Comparison of ENCODE assay signal across 1 cellular context in genomic region chr11:46616551-46617450, GRCh38.
TF ChIP-seq lines count a peak whose summit lies in the region.

TSS of gene HARBI1 (minus strand) at chr11:46617227. CDS start at chr11:46616237, 990 bp downstream.

TF ChIP-seq in K562, 482 proteins besides CTCF, POLR2A, EP300 and RAD21 (continued from another document and continues in another):
- TF ChIP-seq TFE3 (CRISPR knock-in tag; IDR thresholded peaks at IDR 0.05): no peak
- TF ChIP-seq DLX4 (CRISPR knock-in tag; IDR thresholded peaks at IDR 0.05): no peak
- TF ChIP-seq ZNF280B (CRISPR knock-in tag; IDR thresholded peaks at IDR 0.05): no peak
- TF ChIP-seq MGA (IDR thresholded peaks at IDR 0.05): no peak
- no peak for TF ChIP-seq HMGXB4 (CRISPR knock-in tag; IDR thresholded peaks at IDR 0.05)
- TF ChIP-seq CSDE1 (IDR thresholded peaks at IDR 0.05): no peak
- no peak for TF ChIP-seq CUX1 (CRISPR knock-in tag; IDR thresholded peaks at IDR 0.05)
- TF ChIP-seq ZNF699 (CRISPR knock-in tag; IDR thresholded peaks at IDR 0.05; ENCODE audit: insufficient replicate concordance): no peak
- no peak for TF ChIP-seq ZNF695 (CRISPR knock-in tag; IDR thresholded peaks at IDR 0.05)
- peak; percentile 90 for TF ChIP-seq SOX6 (IDR thresholded peaks at IDR 0.05)
- TF ChIP-seq ZNF197 (CRISPR knock-in tag; IDR thresholded peaks at IDR 0.05; ENCODE audit: low read depth): 0 out of 2 replicates have a peak, but pooled peaks have one; percentile 26
- no peak for TF ChIP-seq E2F8 (IDR thresholded peaks at IDR 0.05; ENCODE audit: low read depth, partially characterized antibody)
- TF ChIP-seq CEBPG (CRISPR knock-in tag; IDR thresholded peaks at IDR 0.05): no peak
- TF ChIP-seq CEBPG (tag; conservative IDR thresholded peaks at IDR 0.05 in 1 of 2, IDR thresholded peaks at IDR 0.05 in 1 of 2): peak in 1 of 2 experiments; percentile 63; a peak in 2 of 4 replicates
- TF ChIP-seq ZNF174 (CRISPR knock-in tag; IDR thresholded peaks at IDR 0.05): no peak
- TF ChIP-seq SP1 (CRISPR knock-in tag; IDR thresholded peaks at IDR 0.05): peak; percentile 73; the same call in 1 of the 2 replicates
- TF ChIP-seq SIN3B (IDR thresholded peaks at IDR 0.05; ENCODE audit: low read depth): no peak; the same call in 1 of the 2 replicates
- no peak for TF ChIP-seq MCM3 (IDR thresholded peaks at IDR 0.05)
- no peak for TF ChIP-seq BCL6 (CRISPR knock-in tag; IDR thresholded peaks at IDR 0.05)
- TF ChIP-seq ZNF583 (CRISPR knock-in tag; IDR thresholded peaks at IDR 0.05): no peak
- peak; percentile 65; the same call in 1 of the 2 replicates for TF ChIP-seq NKRF (IDR thresholded peaks at IDR 0.05; ENCODE audit: borderline replicate concordance)
